In the genomic region with DNA sequence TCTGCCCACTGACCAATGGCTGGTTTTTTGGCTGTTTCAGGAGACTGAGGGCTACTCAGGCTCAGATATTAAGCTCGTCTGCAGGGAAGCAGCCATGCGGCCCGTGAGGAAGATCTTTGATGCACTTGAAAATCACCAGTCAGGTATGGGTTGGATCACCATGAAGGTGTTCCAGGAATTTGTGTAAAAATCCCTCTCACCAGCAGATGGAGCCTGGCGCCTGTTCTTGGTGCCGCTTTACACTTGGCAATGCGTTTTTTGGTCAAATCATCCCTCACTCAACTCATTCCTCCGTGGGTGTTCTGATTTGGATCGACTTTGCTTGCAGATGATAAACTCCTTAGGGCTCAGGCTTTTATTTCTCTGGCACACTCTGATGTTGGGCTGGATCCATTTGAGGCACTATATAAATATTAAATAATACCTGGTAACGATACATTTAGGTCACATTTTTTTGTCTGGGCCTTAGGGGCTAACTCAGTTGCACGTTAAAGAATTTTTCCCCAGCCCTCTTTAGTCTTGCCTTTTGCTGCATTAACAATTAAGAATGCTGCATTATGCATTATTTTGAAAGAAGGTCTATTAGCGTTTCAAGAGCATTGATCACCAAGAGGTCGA, we compare ENCODE assay signal across 8 cellular contexts. TPM values are rescaled to one million over a fixed set of nuclear protein-coding genes. Genes with fewer than 3 reads are reported as not detected.
DNase-seq lines count a peak whose midpoint lies in the region; ATAC-seq and TF ChIP-seq lines count a peak whose summit lies in the region.

No MANE protein-coding gene starts in this region.

- H3K4me1 ChIP-seq in endodermal cell (ENCODE audit: control insufficient read depth, insufficient read depth, low read length) = no peaks in the 10 kb centered on the region

- H3K27ac Mint-ChIP-seq in endodermal cell = peak overlapping the region; percentile 37

- ATAC-seq in GM21619 (IDR thresholded peaks at IDR 0.05; ENCODE audit: unreplicated experiment) = peak; percentile 56
- ATAC-seq in GM18511 (IDR thresholded peaks at IDR 0.05; ENCODE audit: unreplicated experiment) = no peak

- H3K27ac ChIP-seq in endodermal cell (ENCODE audit: low read depth, low read length) = no peak overlapping the region

- H3K4me3 Mint-ChIP-seq in endodermal cell = no peak overlapping the region

- DNase-seq in AG20443 (ENCODE audit: low spot score) (peak; percentile 77), NCI-H510A treated with DMSO at 0.1 percent for 48 hours (lab: John Stamatoyannopoulos, UW) (peak; percentile 39), endodermal cell (peak; percentile 92), midbrain (lab: John Stamatoyannopoulos, UW) (peak; percentile 62)
- peak; percentile 80 for DNase-seq in activated CD8-positive, alpha-beta memory T cell treated with anti-CD3 and anti-CD28 coated beads for 24 hours
- DNase-seq in stimulated activated CD8-positive, alpha-beta memory T cell treated with anti-CD3 and anti-CD28 coated beads, Interleukin-4, amount 100 ng/mL, for 48 hours = peak; percentile 75

- peaks cover 10% of the 10 kb centered on the region for H3K36me3 ChIP-seq in endodermal cell (ENCODE audit: control insufficient read depth, insufficient read depth, low read length)

- peaks cover 8% of the 10 kb centered on the region for H3K36me3 Mint-ChIP-seq in endodermal cell (ENCODE audit: low read depth)

- TF ChIP-seq CTCF in endodermal cell (conservative IDR thresholded peaks at IDR 0.05) = peak; percentile 90

- H3K9me3 ChIP-seq in endodermal cell (ENCODE audit: control insufficient read depth, low read length) = no peaks in the 10 kb centered on the region

- 39 to 53% methylated on average over 3 to 12 of the region's 12 CpGs for WGBS in endodermal cell (ENCODE audit: insufficient coverage in 1 of 2, insufficient read length in 1 of 2), 2 experiments

- peaks cover 2% of the 10 kb centered on the region for H3K9me3 Mint-ChIP-seq in endodermal cell

- H3K4me1 Mint-ChIP-seq in endodermal cell = peaks cover 9% of the 10 kb centered on the region

- no peaks in the 10 kb centered on the region for H3K27me3 ChIP-seq in endodermal cell (ENCODE audit: control insufficient read depth, insufficient read depth, low read length, poor library complexity, severe bottlenecking)

- H3K27me3 Mint-ChIP-seq in endodermal cell (ENCODE audit: insufficient read depth) = no peaks in the 10 kb centered on the region

- no peak overlapping the region for H3K9ac ChIP-seq in endodermal cell (ENCODE audit: extremely low read depth, low read length, poor library complexity, severe bottlenecking)

- H3K4me3 ChIP-seq in endodermal cell (ENCODE audit: low read length) = no peak overlapping the region

RNA-seq across cellular contexts. Expression of a gene that starts 50.0 kb away (rescaled TPM):
- total RNA-seq in endodermal cell = 10 to 100 TPM; 53.6 to 76.8 TPM
- polyA plus RNA-seq in endodermal cell (2013, experiment 1 of 2) = 61.6 TPM
- polyA plus RNA-seq in endodermal cell (2013, experiment 2 of 2) = 58.7 TPM

Comparison
In these comparisons a context has a peak if more than half of its experiments do, and no peak if none do; other contexts are left out.
1. DNase-seq: peak in every context shown above with its lines; median percentile 92 in endodermal cell; 80 in activated CD8-positive, alpha-beta memory T cell treated with anti-CD3 and anti-CD28 coated beads for 24 hours; 77 in AG20443; 75 in stimulated activated CD8-positive, alpha-beta memory T cell treated with anti-CD3 and anti-CD28 coated beads, Interleukin-4, amount 100 ng/mL, for 48 hours; 62 in midbrain; 39 in NCI-H510A treated with DMSO at 0.1 percent for 48 hours.